ENCODE assay signal across 8 cellular contexts in genomic region chr6:131909408-131910218, GRCh38.
DNase-seq lines count a peak whose midpoint lies in the region; ATAC-seq and TF ChIP-seq lines count a peak whose summit lies in the region.

No MANE protein-coding gene starts in this region.

- H3K27me3 Mint-ChIP-seq in nephron (ENCODE audit: low read depth) = peaks cover 3% of the 10 kb centered on the region

- peaks cover 2% of the 10 kb centered on the region for H3K9me3 Mint-ChIP-seq in nephron

- H3K4me1 Mint-ChIP-seq in nephron = no peaks in the 10 kb centered on the region

- no peak overlapping the region for H3K27ac ChIP-seq in OCI-LY1 (ENCODE audit: low read depth, low read length, poor library complexity, severe bottlenecking)
- H3K27ac ChIP-seq in substantia nigra (ENCODE audit: low read depth, low read length, poor library complexity, severe bottlenecking) = no peak overlapping the region

- no peak overlapping the region for H3K9ac ChIP-seq in OCI-LY1 (ENCODE audit: low read length)

- TF ChIP-seq CTCF in GM20000 (IDR thresholded peaks at IDR 0.05; ENCODE audit: extremely low read depth, missing control alignments) (peak; percentile 56), OCI-LY1 (IDR thresholded peaks at IDR 0.05; ENCODE audit: low read length) (peak; percentile 88), nephron (IDR thresholded peaks at IDR 0.05; ENCODE audit: unreplicated experiment in 3 of 3) (peak; percentile 86 to 90 (median 89))

- no peak overlapping the region for H3K4me2 ChIP-seq in OCI-LY1 (ENCODE audit: low read length)

- H3K36me3 Mint-ChIP-seq in nephron (ENCODE audit: low read depth) = no peaks in the 10 kb centered on the region

- H3K79me2 ChIP-seq in OCI-LY1 (ENCODE audit: insufficient read depth, low read length) = no peaks in the 10 kb centered on the region

- DNase-seq in DMS114 treated with DMSO at 0.1 percent for 48 hours (lab: John Stamatoyannopoulos, UW; ENCODE audit: unreplicated experiment) (peak; percentile 33), GM20000 (ENCODE audit: low spot score) (peak; percentile 61), erythroblast (lab: John Stamatoyannopoulos, UW) (peak; percentile 66 to 77), substantia nigra (lab: John Stamatoyannopoulos, UW) (peak in 40 of 49 donors; percentile 3 to 75 (median 32))
- peak; percentile 71 for DNase-seq in activated CD8-positive, alpha-beta memory T cell treated with anti-CD3 and anti-CD28 coated beads, Interleukin-2, amount 50 U/mL, for 4 hours

- H4K20me1 ChIP-seq in OCI-LY1 (ENCODE audit: insufficient read depth, low read length) = no peaks in the 10 kb centered on the region

- no peaks in the 10 kb centered on the region for H3F3A ChIP-seq in OCI-LY1 (ENCODE audit: insufficient read depth, low read length)

- H2AFZ ChIP-seq in OCI-LY1 (ENCODE audit: low read length) = no peak overlapping the region

- H3K4me3 ChIP-seq in OCI-LY1 (ENCODE audit: low read depth, low read length, poor library complexity, severe bottlenecking) = no peak overlapping the region

- ATAC-seq in HG03571 (IDR thresholded peaks at IDR 0.05; ENCODE audit: unreplicated experiment) = peak; percentile 99

- H3K27ac Mint-ChIP-seq in nephron = no peak overlapping the region

- no peaks in the 10 kb centered on the region for H3K4me1 ChIP-seq in OCI-LY1 (ENCODE audit: insufficient read depth, low read length, severe bottlenecking)

- no peaks in the 10 kb centered on the region for H3K9me3 ChIP-seq in OCI-LY1 (ENCODE audit: low read length)

- no peaks in the 10 kb centered on the region for H3K27me3 ChIP-seq in OCI-LY1 (ENCODE audit: insufficient read depth, low read length)

- H3K9me2 ChIP-seq in OCI-LY1 (ENCODE audit: low read depth, low read length) = no peaks in the 10 kb centered on the region

- no peaks in the 10 kb centered on the region for H3K36me3 ChIP-seq in OCI-LY1 (ENCODE audit: insufficient read depth, low read length)

- TF ChIP-seq POLR2A in erythroblast (IDR thresholded peaks at IDR 0.05; ENCODE audit: low read length) = no peak

- no peak overlapping the region for H3K4me3 Mint-ChIP-seq in nephron
